ENCODE assay signal across 1 cellular context in the genomic region with DNA sequence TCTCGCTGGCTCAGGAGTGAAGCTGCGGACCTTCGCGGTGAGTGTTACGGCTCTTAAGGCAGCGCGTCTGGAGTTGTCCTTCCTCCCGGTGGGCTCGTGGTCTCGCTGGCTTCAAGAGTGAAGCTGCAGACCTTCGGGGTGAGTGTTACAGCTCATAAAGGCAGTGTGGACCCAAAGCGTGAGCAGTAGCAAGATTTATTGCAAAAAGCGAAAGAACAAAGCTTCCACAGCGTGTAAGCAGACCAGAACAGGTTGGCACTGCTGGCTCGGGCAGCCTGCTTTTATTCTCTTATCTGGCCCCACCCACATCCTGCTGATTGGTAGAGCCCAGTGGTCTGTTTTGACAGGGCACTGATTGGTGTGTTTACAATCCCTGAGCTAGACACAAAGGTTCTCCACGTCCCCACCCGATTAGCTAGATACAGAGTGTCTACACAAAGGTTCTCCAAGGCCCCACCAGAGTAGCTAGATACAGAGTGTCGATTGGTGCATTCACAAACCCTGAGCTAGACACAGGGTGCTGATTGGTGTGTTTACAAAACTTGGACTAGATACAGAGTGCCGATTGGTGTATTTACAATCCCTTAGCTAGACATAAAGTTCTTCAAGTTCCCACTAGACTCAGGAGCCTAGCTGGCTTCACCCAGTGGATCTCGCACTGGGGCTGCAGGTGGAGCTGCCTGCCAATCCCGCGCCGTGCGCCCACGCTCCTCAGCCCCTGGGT. TPM values are rescaled to one million over a fixed set of nuclear protein-coding genes. Genes with fewer than 3 reads are reported as not detected.
"Had no signal": no experiment of that assay in that cellular context is flagged by ENCODE, and none has a peak within 500 bp of the region (broad histone marks: within the 10 kb centered on the region; RNA-seq: fewer than 3 reads in every experiment).

No MANE protein-coding gene starts in this region.

RNA-seq across cellular contexts. Expression of a gene that starts 43.8 kb away (rescaled TPM):
- total RNA-seq: naive thymus-derived CD8-positive, alpha-beta T cell had no signal
- polyA plus RNA-seq: naive thymus-derived CD8-positive, alpha-beta T cell had no signal
